Comparison of ENCODE assay signal across 9 cellular contexts in the genomic region with DNA sequence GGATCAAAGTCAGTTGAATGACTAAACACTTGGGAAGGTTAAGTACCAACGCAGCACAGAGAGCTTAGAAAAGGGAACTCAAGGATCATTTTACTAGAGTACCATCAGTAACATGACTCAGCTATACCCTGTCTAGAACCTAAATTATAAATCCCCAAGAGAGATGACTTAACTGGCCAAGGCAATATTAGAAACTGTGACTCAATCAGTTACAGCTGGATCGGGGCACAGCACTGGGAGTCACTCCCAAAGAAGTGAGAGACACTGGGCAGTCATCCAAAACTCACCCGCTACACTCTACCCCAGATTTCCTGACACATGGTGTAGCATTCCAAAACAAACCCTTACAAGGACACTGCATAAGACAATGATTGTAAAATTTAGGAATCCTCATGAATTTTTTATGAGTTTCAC. TPM values are rescaled to one million over a fixed set of nuclear protein-coding genes. Genes with fewer than 3 reads are reported as not detected.
DNase-seq lines count a peak whose midpoint lies in the region; ATAC-seq and TF ChIP-seq lines count a peak whose summit lies in the region.
"Had no signal": no experiment of that assay in that cellular context is flagged by ENCODE, and none has a peak within 500 bp of the region (broad histone marks: within the 10 kb centered on the region; RNA-seq: fewer than 3 reads in every experiment).

No MANE protein-coding gene starts in this region.

- CTCF ChIA-PET in CD8-positive, alpha-beta T cell (lab: Charles Lee), result interaction anchor here (0.8 kb wide), 1 partner anchor 142 kb away, joined by 4 read pairs; no protein-coding TSS in a partner anchor
- CTCF ChIA-PET in HCT116 (lab: Charles Lee) (interaction anchor here (1.5 kb wide), 1 partner anchor 17 kb away, joined by 6 read pairs; a partner anchor contains a TSS), PC-9 (lab: Charles Lee) (interaction anchor here (0.5 kb wide), 1 partner anchor 17 kb away, joined by 5 read pairs; no protein-coding TSS in a partner anchor)

- peaks cover 71% of the 10 kb centered on the region for H3K4me1 Mint-ChIP-seq in CD8-positive, alpha-beta T cell (ENCODE audit: low read depth)

- no peak for TF ChIP-seq CTCF in CD8-positive, alpha-beta T cell (IDR thresholded peaks at IDR 0.05)
- TF ChIP-seq CTCF in HCT116 (IDR thresholded peaks at IDR 0.05 in 2 of 3, conservative IDR thresholded peaks at IDR 0.05 in 1 of 3; ENCODE audit: borderline replicate concordance in 1 of 3, insufficient read depth in 1 of 3, low read depth in 2 of 3, low read length in 2 of 3) (no peak), PC-9 (conservative IDR thresholded peaks at IDR 0.05) (no peak)

- H3K9me3 ChIP-seq in CD8-positive, alpha-beta T cell (ENCODE audit: low read length), result no peaks in the 10 kb centered on the region
- H3K9me3 ChIP-seq in HCT116 (ENCODE audit: control insufficient read depth in 1 of 2, insufficient read depth in 1 of 2, low read depth in 1 of 2, low read length in 2 of 2) (no peaks in the 10 kb centered on the region), PC-9 (ENCODE audit: insufficient read depth, low read depth) (no peaks in the 10 kb centered on the region)

- H4K20me1 ChIP-seq in HCT116 (ENCODE audit: insufficient read depth), result peaks cover 35% of the 10 kb centered on the region; the same call in 1 of the 2 replicates
- H4K20me1 ChIP-seq in PC-9 (ENCODE audit: insufficient read depth), result peaks cover 91% of the 10 kb centered on the region

- H3K27me3 ChIP-seq in CD8-positive, alpha-beta T cell (ENCODE audit: insufficient read depth, low read length), result no peaks in the 10 kb centered on the region
- no peaks in the 10 kb centered on the region for H3K27me3 ChIP-seq in HCT116 (ENCODE audit: insufficient read depth, low read length)
- no peaks in the 10 kb centered on the region for H3K27me3 ChIP-seq in PC-9 (ENCODE audit: insufficient read depth, low read depth)

- peaks cover 30% of the 10 kb centered on the region for H3K4me1 ChIP-seq in CD8-positive, alpha-beta T cell (ENCODE audit: insufficient read depth, low read length)
- peaks cover 19 to 31% of the 10 kb centered on the region in 2 experiments for H3K4me1 ChIP-seq in HCT116 (ENCODE audit: control insufficient read depth in 1 of 2, insufficient read depth in 2 of 2, low read length in 2 of 2)
- H3K4me1 ChIP-seq in PC-9 (replicated peaks; ENCODE audit: insufficient read depth), result peaks cover 34% of the 10 kb centered on the region

- H3K9ac ChIP-seq in HCT116 (ENCODE audit: low read length), result peak overlapping the region; percentile 17

- H3K36me3 Mint-ChIP-seq in CD8-positive, alpha-beta T cell, result peaks cover 73% of the 10 kb centered on the region

- H3K27ac Mint-ChIP-seq in CD8-positive, alpha-beta T cell, result peak overlapping the region; percentile 25

- H3K4me3 Mint-ChIP-seq in CD8-positive, alpha-beta T cell, result no peak overlapping the region

- no peak overlapping the region for H3K27ac ChIP-seq in CD8-positive, alpha-beta T cell (ENCODE audit: low read depth, low read length)
- H3K27ac ChIP-seq in HCT116 (ENCODE audit: low read depth, low read length) (peak overlapping the region; percentile 35; the same call in 1 of the 2 replicates), PC-9 (peak overlapping the region; percentile 69)

- POLR2A ChIA-PET in CD8-positive, alpha-beta T cell (lab: Charles Lee), result no interaction called here
- POLR2A ChIA-PET in HCT116 (lab: Charles Lee), result interaction anchor here (1.2 kb wide), 1 partner anchor 18 kb away, joined by 5 read pairs; a partner anchor contains a TSS
- POLR2A ChIA-PET in PC-9 (lab: Charles Lee; ENCODE audit: unreplicated experiment), result interaction anchor here (0.6 kb wide), 1 partner anchor 193 kb away, joined by 4 read pairs; a partner anchor contains a TSS

- H2AFZ ChIP-seq in HCT116 (ENCODE audit: low read depth, low read length, poor library complexity, severe bottlenecking) (no peak overlapping the region), PC-9 (no peak overlapping the region)

- H3K9me2 ChIP-seq in HCT116 (ENCODE audit: insufficient read depth) (no peaks in the 10 kb centered on the region), PC-9 (ENCODE audit: insufficient read depth) (no peaks in the 10 kb centered on the region)

- RAD21 ChIA-PET in HCT116 (lab: Charles Lee; ENCODE audit: low non-redundant PET in 1 of 2, low total read pairs in 2 of 2, uncharacterized antibody in 2 of 2, unreplicated experiment in 2 of 2), result no interaction called here

- ATAC-seq in CD8-positive, alpha-beta T cell, result no peak
- peak; percentile 86 for ATAC-seq in HCT116

- no peak overlapping the region for H3K4me3 ChIP-seq in CD8-positive, alpha-beta T cell (ENCODE audit: low read depth, low read length)
- H3K4me3 ChIP-seq in HCT116 (replicated peaks in 1 of 2; ENCODE audit: low read depth in 1 of 2, low read length in 2 of 2) (peak overlapping the region in 1 of 2 experiments; percentile 23; a peak in 1 of 4 replicates), PC-9 (no peak overlapping the region)

- no peaks in the 10 kb centered on the region for H3K27me3 Mint-ChIP-seq in CD8-positive, alpha-beta T cell (ENCODE audit: low read depth)
- H3K27me3 Mint-ChIP-seq: naive B cell had no signal

- peak overlapping the region; percentile 70 for H3K4me2 ChIP-seq in HCT116 (ENCODE audit: low read length)
- H3K4me2 ChIP-seq in PC-9, result peak overlapping the region; percentile 48

- DNase-seq in CD8-positive, alpha-beta T cell, result no peak
- DNase-seq in HCT116 (ENCODE audit: low read depth, low spot score), result peak; percentile 66
- DNase-seq in PC-9, result peak; percentile 62 to 98
- DNase-seq in dermis blood vessel endothelial cell, result peak; percentile 94
- DNase-seq in lung microvascular endothelial cell (ENCODE audit: low read depth in 2 of 2), result peak; percentile 72 to 94
- peak; percentile 75 for DNase-seq in ureter (ENCODE audit: low spot score)
- no peak for DNase-seq in NCI-H146 (lab: John Stamatoyannopoulos, UW)
- DNase-seq in activated T-cell treated with anti-CD3 and anti-CD28 coated beads, Interleukin-2, amount 50 U/mL, for 48 hours, result no peak
- DNase-seq: naive B cell had no signal

- TF ChIP-seq RAD21 in HCT116 (IDR thresholded peaks at IDR 0.05; ENCODE audit: low read depth), result 0 out of 2 replicates have a peak, but pooled peaks have one; percentile 1

- H3K79me2 ChIP-seq in HCT116 (ENCODE audit: insufficient read depth, low read length) (peaks cover 100% of the 10 kb centered on the region), PC-9 (ENCODE audit: low read depth) (peaks cover 96% of the 10 kb centered on the region)

- TF ChIP-seq POLR2A in HCT116 (IDR thresholded peaks at IDR 0.05; ENCODE audit: borderline replicate concordance, extremely low read depth, insufficient read depth, insufficient read length), result no peak

- intact Hi-C loops in CD8-positive, alpha-beta T cell (cut with DNase I, micrococcal nuclease), result no loop called here
- intact Hi-C loops in HCT116 (cut with micrococcal nuclease), result no loop called here
- intact Hi-C loops in PC-9 (cut with micrococcal nuclease; ENCODE audit: unreplicated experiment), result loop anchor here (5.0 kb wide), 1 partner anchor 139 kb away; a partner anchor contains a TSS

- H3F3A ChIP-seq in PC-9 (ENCODE audit: insufficient read depth, low read depth), result peaks cover 44% of the 10 kb centered on the region

- H3K36me3 ChIP-seq in CD8-positive, alpha-beta T cell (ENCODE audit: insufficient read depth, low read length), result peaks cover 22% of the 10 kb centered on the region
- H3K36me3 ChIP-seq in HCT116 (ENCODE audit: control insufficient read depth in 1 of 2, insufficient read depth in 2 of 2, low read length in 2 of 2), result peaks cover 18 to 20% of the 10 kb centered on the region in 2 experiments; a peak in 3 of 4 replicates
- H3K36me3 ChIP-seq in PC-9 (ENCODE audit: low read depth), result peaks cover 28% of the 10 kb centered on the region

- BruUV-seq in HCT116 (replicated peaks; lab: Mats Ljungman, UMichigan) (no TSS peak), PC-9 (replicated peaks; lab: Mats Ljungman, UMichigan) (no TSS peak)

- H3K9me3 Mint-ChIP-seq in CD8-positive, alpha-beta T cell, result no peaks in the 10 kb centered on the region
- H3K9me3 Mint-ChIP-seq: naive B cell had no signal

TF ChIP-seq in HCT116, 20 proteins besides CTCF, POLR2A, EP300 and RAD21 (continues in another document):
- TF ChIP-seq POLR2AphosphoS5 (IDR thresholded peaks at IDR 0.05; ENCODE audit: low read depth, low read length), result 0 out of 2 replicates have a peak, but pooled peaks have one; percentile 43
- TF ChIP-seq ELF1 (IDR thresholded peaks at IDR 0.05; ENCODE audit: borderline replicate concordance, low read depth), result no peak
- peak; percentile 67 for TF ChIP-seq CEBPB (IDR thresholded peaks at IDR 0.05; ENCODE audit: low read depth)
- no peak for TF ChIP-seq EZH2 (IDR thresholded peaks at IDR 0.05)
- TF ChIP-seq, protein P1, sequence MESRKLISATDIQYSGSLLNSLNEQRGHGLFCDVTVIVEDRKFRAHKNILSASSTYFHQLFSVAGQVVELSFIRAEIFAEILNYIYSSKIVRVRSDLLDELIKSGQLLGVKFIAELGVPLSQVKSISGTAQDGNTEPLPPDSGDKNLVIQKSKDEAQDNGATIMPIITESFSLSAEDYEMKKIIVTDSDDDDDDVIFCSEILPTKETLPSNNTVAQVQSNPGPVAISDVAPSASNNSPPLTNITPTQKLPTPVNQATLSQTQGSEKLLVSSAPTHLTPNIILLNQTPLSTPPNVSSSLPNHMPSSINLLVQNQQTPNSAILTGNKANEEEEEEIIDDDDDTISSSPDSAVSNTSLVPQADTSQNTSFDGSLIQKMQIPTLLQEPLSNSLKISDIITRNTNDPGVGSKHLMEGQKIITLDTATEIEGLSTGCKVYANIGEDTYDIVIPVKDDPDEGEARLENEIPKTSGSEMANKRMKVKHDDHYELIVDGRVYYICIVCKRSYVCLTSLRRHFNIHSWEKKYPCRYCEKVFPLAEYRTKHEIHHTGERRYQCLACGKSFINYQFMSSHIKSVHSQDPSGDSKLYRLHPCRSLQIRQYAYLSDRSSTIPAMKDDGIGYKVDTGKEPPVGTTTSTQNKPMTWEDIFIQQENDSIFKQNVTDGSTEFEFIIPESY (IDR thresholded peaks at IDR 0.05; ENCODE audit: extremely low read depth, insufficient replicate concordance, low read length), result no peak
- no peak for TF ChIP-seq EGR1 (IDR thresholded peaks at IDR 0.05; ENCODE audit: low read depth)
- TF ChIP-seq ZFX (IDR thresholded peaks at IDR 0.05), result no peak
- peak; percentile 62 for TF ChIP-seq SIN3A (IDR thresholded peaks at IDR 0.05; ENCODE audit: low read depth)
- TF ChIP-seq ZNF274 (IDR thresholded peaks at IDR 0.05; ENCODE audit: low read depth, low read length), result no peak

RNA-seq across cellular contexts. Expression of a gene that starts 17.7 kb away (rescaled TPM):
- 10 to 100 TPM; 30.4 to 33.4 TPM for total RNA-seq in CD8-positive, alpha-beta T cell
- total RNA-seq in HCT116 (2021; ENCODE audit: unreplicated experiment) (46.6 TPM), PC-9 (2021) (47.3 and 51.3 TPM in 2 replicates), dermis blood vessel endothelial cell (42.8 and 53.1 TPM in 2 replicates), lung microvascular endothelial cell (20.9 and 32.1 TPM in 2 replicates), ureter (43.5 TPM)
- 28.9 and 35.0 TPM in 2 replicates for polyA plus RNA-seq in HCT116 (2012)

RNA-seq across cellular contexts. Expression of a gene that starts 26.9 kb away (rescaled TPM):
- total RNA-seq in CD8-positive, alpha-beta T cell, result under 1 TPM; 0.25 to 0.33 TPM
- total RNA-seq in HCT116 (2021; ENCODE audit: unreplicated experiment) (0.07 TPM), PC-9 (2021) (not detected in 2 replicates), dermis blood vessel endothelial cell (0.09 TPM in 1 of 2 replicates, not detected in the other), lung microvascular endothelial cell (under 0.01 TPM in 2 replicates), ureter (0.78 TPM)
- polyA plus RNA-seq in HCT116 (2012), result 0.20 and 0.27 TPM in 2 replicates

Comparison
In these comparisons a context has a peak if more than half of its experiments do, and no peak if none do; other contexts are left out.
1. DNase-seq: peak in HCT116 (single experiment), PC-9 (2 of 2), dermis blood vessel endothelial cell (single experiment), lung microvascular endothelial cell (2 of 2) and ureter (single experiment); none in CD8-positive, alpha-beta T cell (0 of 7), NCI-H146 (single experiment) and activated T-cell treated with anti-CD3 and anti-CD28 coated beads, Interleukin-2, amount 50 U/mL, for 48 hours (0 of 2).